ENCODE assay signal across 1 cellular context in the genomic region with DNA sequence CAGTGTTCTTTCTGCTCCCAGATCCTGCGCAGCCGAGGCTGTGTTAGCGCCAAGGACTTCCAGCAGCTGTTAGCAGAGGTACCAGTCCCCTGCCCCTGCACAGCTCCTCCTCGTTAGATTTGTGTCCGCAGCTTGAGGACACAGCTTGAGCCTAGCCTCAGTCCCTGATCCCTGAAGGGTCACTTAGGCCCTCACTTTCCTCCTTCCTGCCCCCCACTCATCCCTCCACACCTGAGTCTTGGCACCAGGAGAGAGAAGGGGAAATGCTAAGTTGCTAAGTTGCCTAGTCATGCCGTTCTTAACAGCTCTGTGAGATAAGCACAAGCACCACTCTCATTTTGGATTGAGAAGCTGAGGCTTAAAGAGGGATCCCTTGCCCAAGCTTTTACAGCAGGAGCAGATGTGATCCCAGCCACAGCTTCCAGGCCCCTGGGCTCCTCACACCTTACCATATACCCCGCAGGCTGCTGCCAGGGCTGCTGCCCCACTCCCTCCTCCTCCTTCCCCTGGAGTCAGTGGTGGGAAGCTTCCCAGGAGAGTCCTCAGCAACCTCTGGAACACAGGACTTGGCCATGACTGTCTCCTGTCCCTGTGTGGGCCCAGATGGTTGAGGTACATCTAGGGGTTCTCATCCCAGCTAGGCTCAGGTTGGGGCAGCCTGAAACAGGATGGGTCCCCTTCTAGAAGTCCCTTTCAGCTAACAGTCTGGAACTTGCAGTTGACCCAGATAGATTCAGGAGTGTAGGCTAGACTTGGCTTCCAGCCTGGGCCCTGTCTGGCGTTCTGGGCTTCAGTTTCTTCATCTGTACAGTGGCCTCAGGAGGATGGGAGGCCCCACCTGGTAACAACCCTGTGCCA.
TF ChIP-seq lines count a peak whose summit lies in the region.

No MANE protein-coding gene starts in this region.

TF ChIP-seq in HepG2, 621 proteins besides CTCF, POLR2A, EP300 and RAD21:
- TF ChIP-seq ARID2 (CRISPR knock-in tag; IDR thresholded peaks at IDR 0.05; ENCODE audit: borderline replicate concordance) (0 out of 2 replicates have a peak, but pooled peaks have one; percentile 29), ATRX (CRISPR knock-in tag; IDR thresholded peaks at IDR 0.05; ENCODE audit: borderline replicate concordance) (no peak)
